In genomic region chr14:62253931-62254330, GRCh38 we compare ENCODE assay signal across 24 cellular contexts.
"Had no signal": no experiment of that assay in that cellular context is flagged by ENCODE, and none has a peak within 500 bp of the region (broad histone marks: within the 10 kb centered on the region; RNA-seq: fewer than 3 reads in every experiment).

No MANE protein-coding gene starts in this region.

- H3K4me1 ChIP-seq: left ventricle myocardium inferior, right atrium auricular region, right lobe of liver, tibial nerve, uterus had no signal

- H3K4me3 ChIP-seq: left ventricle myocardium inferior, lung, neural progenitor cell, ovary, right atrium auricular region, right lobe of liver, smooth muscle cell, tibial nerve, uterus had no signal

- H3K9ac ChIP-seq: neural progenitor cell had no signal

- H3K36me3 ChIP-seq: left ventricle myocardium inferior, neural progenitor cell, neutrophil, ovary, right atrium auricular region, right lobe of liver, tibial nerve, uterus had no signal

- H3K27me3 ChIP-seq: neural progenitor cell, neutrophil, ovary, right atrium auricular region, right lobe of liver, tibial nerve, uterus had no signal

- H3K27ac ChIP-seq: left ventricle myocardium inferior, neural progenitor cell, neutrophil, ovary, right atrium auricular region, right lobe of liver, tibial nerve, uterus had no signal

- DNase-seq: islet precursor cell; left ventricle myocardium inferior; mesendoderm; naive B cell; natural killer cell; nephron progenitor cell; occipital lobe; ovary; right lobe of liver; stimulated activated CD4-positive, alpha-beta T cell treated with anti-CD3 and anti-CD28 coated beads, Interleukin-1b, Interleukin-23, amount 100 ng/mL, for 48 hours; stimulated activated CD4-positive, alpha-beta T cell treated with anti-CD3 and anti-CD28 coated beads, Interleukin-2, amount 100 ng/mL, for 48 hours; stimulated activated CD4-positive, alpha-beta T cell treated with anti-CD3 and anti-CD28 coated beads, Interleukin-4, amount 100 ng/mL, for 4 hours; stimulated activated CD8-positive, alpha-beta memory T cell treated with anti-CD3 and anti-CD28 coated beads, Interleukin-4, amount 100 ng/mL, for 48 hours; stimulated activated naive CD4-positive, alpha-beta T cell treated with Interleukin-2 at 50 U/mL for 16 hours; stimulated activated naive CD8-positive, alpha-beta T cell treated with anti-CD3 and anti-CD28 coated beads, Interleukin-15, amount 100 ng/mL, for 72 hours; substantia nigra; uterus had no signal

- H3K9me3 ChIP-seq: left ventricle myocardium inferior, neutrophil, ovary, right atrium auricular region, right lobe of liver, tibial nerve, uterus had no signal

- ATAC-seq: natural killer cell; right lobe of liver; stimulated activated memory B cell treated with anti-CD40 and anti-IgM and Interleukin-4, amounts not matched to agents 10 μg/mL and 1 μg/mL and 100 μg/mL, for 72 hours; stimulated activated naive CD8-positive, alpha-beta T cell treated with anti-CD3 and anti-CD28 coated beads, Interleukin-15, amount 100 ng/mL, for 72 hours had no signal
